In the genomic region with DNA sequence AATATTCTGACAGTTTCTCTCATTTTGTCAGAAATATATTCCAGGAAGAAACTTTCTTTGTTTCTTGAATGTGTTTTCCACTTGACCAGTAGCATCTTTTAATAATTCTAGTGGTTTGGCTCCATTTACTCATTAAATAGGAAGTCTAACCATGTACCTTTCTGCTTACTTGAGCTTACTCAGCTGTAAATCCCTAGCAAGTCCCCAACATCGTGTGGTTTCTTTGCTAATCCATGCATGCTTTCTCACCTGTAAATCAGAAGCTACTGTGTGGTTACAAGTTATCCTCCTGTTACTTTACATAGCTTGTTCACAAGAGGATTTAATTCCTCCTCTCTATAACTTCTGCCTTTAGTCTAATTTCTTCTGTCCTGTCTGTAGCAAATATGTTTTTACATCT, we compare ENCODE assay signal across 29 cellular contexts.
DNase-seq lines count a peak whose midpoint lies in the region; ATAC-seq lines count a peak whose summit lies in the region.
"Had no signal": no experiment of that assay in that cellular context is flagged by ENCODE, and none has a peak within 500 bp of the region (broad histone marks: within the 10 kb centered on the region; RNA-seq: fewer than 3 reads in every experiment).

No MANE protein-coding gene starts in this region.

- H3K79me2 ChIP-seq in Karpas-422 (ENCODE audit: low read length) = no peaks in the 10 kb centered on the region

- in situ Hi-C loops in Caki2 (cut with HindIII; ENCODE audit: low pct_unique_long_range_greater_than_20kb, low sequenced_read_pairs) = no loop called here

- H3K27ac ChIP-seq in Karpas-422 (ENCODE audit: low read length) = no peak overlapping the region
- H3K27ac ChIP-seq: C4-2B, GM23248, HL-60, Peyer's patch, SJSA1 had no signal

- DNase-seq in Caki2 (ENCODE audit: low read depth) = peak; percentile 3
- DNase-seq in Karpas-422 = no peak
- DNase-seq in kidney tubule cell (ENCODE audit: low spot score) = peak; percentile 60
- no peak for DNase-seq in anterior cingulate cortex (lab: John Stamatoyannopoulos, UW)
- no peak for DNase-seq in GM19238 (ENCODE audit: insufficient read length, low spot score)
- no peak for DNase-seq in Right ventricle myocardium inferior (ENCODE audit: missing footprints)
- DNase-seq: 8988T; AML-193; CD8-positive, alpha-beta memory T cell; DMS53; EL; GF-D8; GM23248; H9; HFFc6; KG1; NCI-H1092 treated with DMSO at 0.1 percent for 48 hours; NCI-H1436 treated with DMSO at 0.1 percent for 48 hours; NCI-H2029; NCI-H226; NCI-H524; NCI-H774; Peyer's patch; T-helper 1 cell had no signal

- H3K9ac ChIP-seq in Karpas-422 (ENCODE audit: low read length) = no peak overlapping the region
- H3K9ac ChIP-seq: GM23248 had no signal

- intact Hi-C loops in Right ventricle myocardium inferior (cut with DNase I) = no loop called here

- no peak overlapping the region for H3K4me3 ChIP-seq in Karpas-422 (ENCODE audit: low read length)
- H3K4me3 ChIP-seq: GM23248, Peyer's patch, SJSA1 had no signal

- H2AFZ ChIP-seq in Karpas-422 (ENCODE audit: low read length) = 0 out of 2 replicates have a peak overlapping the region, but pooled peaks have one; percentile 36
- H2AFZ ChIP-seq: GM23248 had no signal

- no peaks in the 10 kb centered on the region for H3K27me3 ChIP-seq in Karpas-422 (ENCODE audit: low read length)
- H3K27me3 ChIP-seq: Peyer's patch, SJSA1 had no signal

- H3K9me3 ChIP-seq in Karpas-422 (ENCODE audit: low read length) = no peaks in the 10 kb centered on the region
- H3K9me3 ChIP-seq: Peyer's patch, SJSA1 had no signal

- peaks cover 5% of the 10 kb centered on the region; the same call in 1 of the 2 replicates for H3K4me1 ChIP-seq in Karpas-422 (ENCODE audit: low read length)
- H3K4me1 ChIP-seq: Peyer's patch, SJSA1 had no signal

- H3K4me2 ChIP-seq in Karpas-422 (ENCODE audit: low read depth, low read length, poor library complexity, severe bottlenecking) = no peak overlapping the region

- ATAC-seq in HG02759 (IDR thresholded peaks at IDR 0.05; ENCODE audit: unreplicated experiment) = peak; percentile 77
- no peak for ATAC-seq in GM18502 (IDR thresholded peaks at IDR 0.05; ENCODE audit: poor library complexity, unreplicated experiment)
- ATAC-seq in Right ventricle myocardium inferior = no peak

- no peaks in the 10 kb centered on the region for H3K9me2 ChIP-seq in Karpas-422 (replicated peaks; ENCODE audit: insufficient read depth, low read length)

- no peaks in the 10 kb centered on the region for H3K36me3 ChIP-seq in Karpas-422 (ENCODE audit: insufficient read depth, low read length)
- H3K36me3 ChIP-seq: Peyer's patch, SJSA1 had no signal

- no peaks in the 10 kb centered on the region for H4K20me1 ChIP-seq in Karpas-422 (ENCODE audit: insufficient read depth, low read depth, low read length)

Comparison
In these comparisons a context has a peak if more than half of its experiments do, and no peak if none do; other contexts are left out.
1. DNase-seq: peak in Caki2 (single experiment) and kidney tubule cell (single experiment); none in Karpas-422 (single experiment), anterior cingulate cortex (0 of 58), GM19238 (single experiment) and Right ventricle myocardium inferior (single experiment).